ENCODE assay signal across 8 cellular contexts in the genomic region with DNA sequence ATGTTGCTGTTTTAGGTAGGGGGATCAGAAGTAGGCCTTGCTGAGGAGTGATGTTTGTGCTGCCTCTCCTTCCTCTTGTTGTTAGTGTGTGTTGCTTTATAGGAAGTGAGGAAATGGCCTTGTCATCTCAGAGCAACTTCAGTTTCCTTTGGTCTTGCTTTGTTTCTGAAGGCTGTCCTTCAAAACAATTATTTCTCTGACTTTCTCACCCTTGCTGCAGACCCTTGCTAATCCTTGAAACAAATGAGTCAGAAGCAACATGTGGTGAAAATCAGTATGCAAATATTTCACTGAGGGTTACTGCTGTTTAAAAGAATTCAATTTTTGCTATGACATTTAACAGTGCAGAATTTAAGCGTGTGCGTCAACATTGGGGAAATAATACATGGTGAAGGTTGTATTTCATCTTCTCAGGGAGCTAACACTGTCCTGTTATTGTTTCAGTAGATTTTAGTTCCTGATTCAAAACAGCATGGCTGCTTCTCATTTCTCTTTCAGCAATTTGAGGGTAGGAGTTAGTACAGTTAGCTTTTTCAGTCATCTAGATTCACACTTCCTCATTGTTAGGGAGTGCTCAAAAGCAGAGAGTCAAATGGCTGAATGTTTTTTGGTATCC. TPM values are rescaled to one million over a fixed set of nuclear protein-coding genes. Genes with fewer than 3 reads are reported as not detected.
DNase-seq lines count a peak whose midpoint lies in the region; ATAC-seq and TF ChIP-seq lines count a peak whose summit lies in the region.

No MANE protein-coding gene starts in this region.

- H3K9me3 ChIP-seq in OCI-LY7 (ENCODE audit: low read length), result no peaks in the 10 kb centered on the region

- H3K4me1 ChIP-seq in OCI-LY7 (ENCODE audit: insufficient read depth, low read length, poor library complexity, severe bottlenecking), result peaks cover 53% of the 10 kb centered on the region

- BruUV-seq in OCI-LY7 (replicated peaks; lab: Mats Ljungman, UMichigan), result no TSS peak

- no peak overlapping the region for H2AFZ ChIP-seq in OCI-LY7 (ENCODE audit: low read length)

- peak overlapping the region; percentile 56 for H3K27ac ChIP-seq in OCI-LY7 (ENCODE audit: low read depth, low read length, poor library complexity, severe bottlenecking)

- TF ChIP-seq CTCF in OCI-LY7 (conservative IDR thresholded peaks at IDR 0.05; ENCODE audit: low read length), result no peak

- no peak overlapping the region for H3K4me3 ChIP-seq in OCI-LY7 (ENCODE audit: low read depth, low read length, poor library complexity, severe bottlenecking)

- peak overlapping the region; percentile 46; the same call in 1 of the 2 replicates for H3K4me2 ChIP-seq in OCI-LY7 (ENCODE audit: low read length)

- POLR2A ChIA-PET in OCI-LY7 (lab: Charles Lee), result interaction anchor here (0.6 to 2.8 kb wide), 5 partner anchors 12 to 77 kb away, joined by 3 to 35 read pairs (median 4); a partner anchor contains a TSS

- no peaks in the 10 kb centered on the region for H3K9me2 ChIP-seq in OCI-LY7 (ENCODE audit: insufficient read depth, low read length)

- DNase-seq in SIG-M5 treated with dmso at 0.1 percent for 504 hours (lab: John Stamatoyannopoulos, UW; ENCODE audit: unreplicated experiment), result peak; percentile 63
- DNase-seq in SIG-M5 (lab: John Stamatoyannopoulos, UW), result no peak
- peak; percentile 42 for DNase-seq in OCI-LY7 (ENCODE audit: low spot score)
- peak; percentile 60 for DNase-seq in kidney tubule cell (ENCODE audit: low spot score)
- DNase-seq in activated gamma-delta T cell treated with Interleukin-2 at 50 U/mL for 16 hours, result no peak
- no peak for DNase-seq in NCI-H226
- DNase-seq in NCI-H1417 treated with DMSO at 0.1 percent for 48 hours (lab: John Stamatoyannopoulos, UW), result no peak

- H4K20me1 ChIP-seq in OCI-LY7 (ENCODE audit: insufficient read depth, low read length), result peaks cover 21% of the 10 kb centered on the region; the same call in 1 of the 2 replicates

- ATAC-seq in HG02870 (IDR thresholded peaks at IDR 0.05; ENCODE audit: unreplicated experiment), result peak; percentile 91

- H3K36me3 ChIP-seq in OCI-LY7 (ENCODE audit: insufficient read depth, low read length), result peaks cover 93% of the 10 kb centered on the region

- intact Hi-C loops in OCI-LY7 (cut with micrococcal nuclease; ENCODE audit: unreplicated experiment), result no loop called here

- peaks cover 94% of the 10 kb centered on the region for H3K79me2 ChIP-seq in OCI-LY7 (ENCODE audit: insufficient read depth, low read depth, low read length)

- CTCF ChIA-PET in OCI-LY7 (lab: Charles Lee; ENCODE audit: unreplicated experiment), result no interaction called here

RNA-seq across cellular contexts. Expression of a gene that starts 13.8 kb away (rescaled TPM):
- 83.4 and 87.9 TPM in 2 replicates for total RNA-seq in OCI-LY7 (2014; rRNA removed; shearing (Covaris generic))
- total RNA-seq in OCI-LY7 (2022), result 151 and 154 TPM in 2 replicates

Comparison
In these comparisons a context has a peak if more than half of its experiments do, and no peak if none do; other contexts are left out.
1. DNase-seq: peak in SIG-M5 treated with dmso at 0.1 percent for 504 hours (single experiment), OCI-LY7 (single experiment) and kidney tubule cell (single experiment); none in SIG-M5 (single experiment), activated gamma-delta T cell treated with Interleukin-2 at 50 U/mL for 16 hours (single experiment), NCI-H226 (single experiment) and NCI-H1417 treated with DMSO at 0.1 percent for 48 hours (single experiment).